30 cellular contexts compared by ENCODE assay signal in genomic region chr10:48701941-48702340, GRCh38. TPM values are rescaled to one million over a fixed set of nuclear protein-coding genes. Genes with fewer than 3 reads are reported as not detected.
"Had no signal": no experiment of that assay in that cellular context is flagged by ENCODE, and none has a peak within 500 bp of the region (broad histone marks: within the 10 kb centered on the region; RNA-seq: fewer than 3 reads in every experiment).

No MANE protein-coding gene starts in this region.

- H3K9me3 Mint-ChIP-seq: activated naive CD4-positive, alpha-beta T cell treated with anti-CD3 and anti-CD28 coated beads for 36 hours; activated naive CD8-positive, alpha-beta T cell treated with anti-CD3 and anti-CD28 coated beads for 36 hours; activated T-helper 1 cell treated with anti-CD3 and anti-CD28 coated beads, Interleukin-12 subunit alpha, Interleukin-12 subunit beta, Interleukin-2, Interleukin-4 antibody, amounts not matched to agents 30 ng/mL and 10 ng/mL and 1 ng/mL, durations not matched to agents 14 hours and 24 hours and 36 hours; brain; effector memory CD8-positive, alpha-beta T cell; nephron; stimulated activated naive CD8-positive, alpha-beta T cell treated with anti-CD3 and anti-CD28 coated beads, Interleukin-15, Interleukin-2, amounts not matched to agents 100 ng/mL and 50 ng/mL, for 24 hours; type B pancreatic cell had no signal

- H3K4me1 Mint-ChIP-seq: activated naive CD8-positive, alpha-beta T cell treated with anti-CD3 and anti-CD28 coated beads for 36 hours had no signal

- H3K4me3 Mint-ChIP-seq: activated naive CD4-positive, alpha-beta T cell treated with anti-CD3 and anti-CD28 coated beads for 36 hours; activated naive CD8-positive, alpha-beta T cell treated with anti-CD3 and anti-CD28 coated beads for 36 hours; activated T-helper 1 cell treated with anti-CD3 and anti-CD28 coated beads, Interleukin-12 subunit alpha, Interleukin-12 subunit beta, Interleukin-2, Interleukin-4 antibody, amounts not matched to agents 30 ng/mL and 10 ng/mL and 1 ng/mL, durations not matched to agents 14 hours and 24 hours and 36 hours; brain; effector memory CD8-positive, alpha-beta T cell; nephron; stimulated activated naive CD8-positive, alpha-beta T cell treated with anti-CD3 and anti-CD28 coated beads, Interleukin-15, Interleukin-2, amounts not matched to agents 100 ng/mL and 50 ng/mL, for 24 hours; type B pancreatic cell had no signal

- H3K27ac ChIP-seq: adrenal gland, cardiac muscle cell, colonic mucosa, dorsolateral prefrontal cortex, foreskin keratinocyte, heart left ventricle, left lung, lower lobe of right lung, right lobe of liver, uterus had no signal

- FAIRE-seq: endothelial cell of umbilical vein had no signal

- H3K36me3 ChIP-seq: adrenal gland, cardiac muscle cell, colonic mucosa, heart left ventricle, left lung, lower lobe of right lung, right lobe of liver, uterus had no signal

- H3K9me3 ChIP-seq: adrenal gland, colonic mucosa, heart left ventricle, left lung, lower lobe of right lung, right lobe of liver, uterus had no signal

- ATAC-seq: effector memory CD8-positive, alpha-beta T cell; esophagus mucosa; foreskin keratinocyte; heart left ventricle; left lung; lower lobe of right lung; right lobe of liver had no signal

- H3K4me1 ChIP-seq: adrenal gland, colonic mucosa, foreskin keratinocyte, right lobe of liver, uterus had no signal

- H3K27me3 Mint-ChIP-seq: stimulated activated naive CD8-positive, alpha-beta T cell treated with anti-CD3 and anti-CD28 coated beads, Interleukin-15, Interleukin-2, amounts not matched to agents 100 ng/mL and 50 ng/mL, for 24 hours had no signal

- H3K27me3 ChIP-seq: cardiac muscle cell, colonic mucosa, heart left ventricle, right lobe of liver, uterus had no signal

- H3K4me3 ChIP-seq: adrenal gland, cardiac muscle cell, colonic mucosa, dorsolateral prefrontal cortex, heart left ventricle, left lung, lower lobe of right lung, right lobe of liver, uterus had no signal

- DNase-seq: activated CD4-positive, alpha-beta T cell treated with anti-CD3 and anti-CD28 coated beads for 4 hours; activated CD4-positive, alpha-beta T cell treated with anti-CD3 and anti-CD28 coated beads, Interleukin-2, amount 50 U/mL, for 4 hours; activated CD4-positive, CD25-positive, alpha-beta regulatory T cell; activated effector memory CD4-positive, alpha-beta T cell treated with anti-CD3 and anti-CD28 coated beads, Interleukin-2, amount 50 U/mL, for 16 hours; activated naive CD4-positive, alpha-beta T cell treated with anti-CD3 and anti-CD28 coated beads for 36 hours; activated naive CD8-positive, alpha-beta T cell treated with anti-CD3 and anti-CD28 coated beads for 36 hours; activated T-cell treated with anti-CD3 and anti-CD28 coated beads, Interleukin-2, amount 50 U/mL, for 1 hour; adrenal gland; aorta; cerebellar nuclear complex; dorsolateral prefrontal cortex; effector memory CD8-positive, alpha-beta T cell; foreskin keratinocyte; heart left ventricle; kidney glomerular epithelial cell; left lung; lower lobe of right lung; right lobe of liver; stimulated activated CD4-positive, alpha-beta T cell treated with anti-CD3 and anti-CD28 coated beads, Interleukin-2, amount 100 ng/mL, for 48 hours; uterus had no signal

- H3K36me3 Mint-ChIP-seq: activated naive CD8-positive, alpha-beta T cell treated with anti-CD3 and anti-CD28 coated beads for 36 hours; brain; type B pancreatic cell had no signal

- H3K27ac Mint-ChIP-seq: activated naive CD4-positive, alpha-beta T cell treated with anti-CD3 and anti-CD28 coated beads for 36 hours; activated naive CD8-positive, alpha-beta T cell treated with anti-CD3 and anti-CD28 coated beads for 36 hours; activated T-helper 1 cell treated with anti-CD3 and anti-CD28 coated beads, Interleukin-12 subunit alpha, Interleukin-12 subunit beta, Interleukin-2, Interleukin-4 antibody, amounts not matched to agents 30 ng/mL and 10 ng/mL and 1 ng/mL, durations not matched to agents 14 hours and 24 hours and 36 hours; effector memory CD8-positive, alpha-beta T cell; nephron; stimulated activated naive CD8-positive, alpha-beta T cell treated with anti-CD3 and anti-CD28 coated beads, Interleukin-15, Interleukin-2, amounts not matched to agents 100 ng/mL and 50 ng/mL, for 24 hours; type B pancreatic cell had no signal

RNA-seq across cellular contexts. Expression of gene WDFY4, which starts 17.3 kb away (rescaled TPM):
- total RNA-seq: cardiac muscle cell, osteocyte had no signal
- polyA plus RNA-seq: cardiac muscle cell, foreskin keratinocyte had no signal
